Comparison of ENCODE assay signal across 29 cellular contexts in genomic region chrX:40318076-40318475, GRCh38.
"Had no signal": no experiment of that assay in that cellular context is flagged by ENCODE, and none has a peak within 500 bp of the region (broad histone marks: within the 10 kb centered on the region; RNA-seq: fewer than 3 reads in every experiment).

No MANE protein-coding gene starts in this region.

- H3K4me1 ChIP-seq: body of pancreas, breast epithelium, Peyer's patch, SJSA1 had no signal

- H3K9me3 ChIP-seq: body of pancreas, Peyer's patch, SJSA1, SK-N-SH had no signal

- ATAC-seq: activated CD4-positive, alpha-beta T cell treated with anti-CD3 and anti-CD28 coated beads for 36 hours; activated CD4-positive, CD25-positive, alpha-beta regulatory T cell treated with anti-CD3 and anti-CD28 coated beads, Interleukin-2, amount 50 U/mL, for 24 hours; activated CD8-positive, alpha-beta T cell treated with anti-CD3 and anti-CD28 coated beads, Interleukin-2, amount 10 ng/mL, durations not matched to agents 7 days and 5 days; body of pancreas; PC-3; WTC11 had no signal

- DNase-seq: activated CD4-positive, alpha-beta T cell treated with anti-CD3 and anti-CD28 coated beads for 36 hours; activated CD4-positive, alpha-beta T cell treated with anti-CD3 and anti-CD28 coated beads, Interleukin-2, amount 10 ng/mL, durations not matched to agents 7 days and 5 days; activated CD4-positive, alpha-beta T cell treated with anti-CD3 and anti-CD28 coated beads, Interleukin-2, amount 50 U/mL, for 48 hours; activated CD8-positive, alpha-beta T cell treated with anti-CD3 and anti-CD28 coated beads, Interleukin-2, amount 10 ng/mL, durations not matched to agents 7 days and 5 days; activated gamma-delta T cell; activated naive CD4-positive, alpha-beta T cell treated with Interleukin-2 at 50 U/mL for 16 hours; activated naive CD8-positive, alpha-beta T cell treated with anti-CD3 and anti-CD28 coated beads, Interleukin-2, amount 10 ng/mL, durations not matched to agents 7 days and 5 days; activated T-cell treated with anti-CD3 and anti-CD28 coated beads, Interleukin-2, amount 50 U/mL, for 24 hours; body of pancreas; KG1; MM.1S; MV-4-11; NCI-H1092; NCI-H146; NCI-H187; NCI-H2029 treated with DMSO at 0.1 percent for 48 hours; NCI-H2107; NCI-H345; NCI-H526; NCI-H748 treated with DMSO at 0.1 percent for 48 hours; PC-3; Peyer's patch; RPMI8226; SHP77 treated with DMSO at 0.1 percent for 48 hours; SK-N-SH had no signal

- H3K4me3 ChIP-seq: body of pancreas, breast epithelium, Peyer's patch, SJSA1 had no signal

- H3K27me3 ChIP-seq: body of pancreas, Peyer's patch, SJSA1 had no signal

- H3K36me3 ChIP-seq: breast epithelium, Peyer's patch, SJSA1 had no signal

- H3K9ac ChIP-seq: SK-N-SH had no signal

- H3K27ac ChIP-seq: body of pancreas, breast epithelium, Peyer's patch, SJSA1 had no signal

- H3K4me2 ChIP-seq: SK-N-SH had no signal
